Comparison of ENCODE assay signal across 8 cellular contexts in genomic region chr18:57437782-57438668, GRCh38. TPM values are rescaled to one million over a fixed set of nuclear protein-coding genes. Genes with fewer than 3 reads are reported as not detected.
DNase-seq lines count a peak whose midpoint lies in the region; ATAC-seq, FAIRE-seq and TF ChIP-seq lines count a peak whose summit lies in the region.

No MANE protein-coding gene starts in this region.

- H3K4me3 ChIP-seq in LNCaP clone FGC (ENCODE audit: low read depth, low read length) = peak overlapping the region; percentile 49
- H3K4me3 ChIP-seq in bronchial epithelial cell (ENCODE audit: low read depth, low read length) = no peak overlapping the region
- H3K4me3 ChIP-seq in left lung = no peak overlapping the region

- peak; percentile 70 for DNase-seq in AG08396 (ENCODE audit: low spot score)
- DNase-seq in LNCaP clone FGC (ENCODE audit: low read depth) = peak; percentile 44
- DNase-seq in SHP77 (lab: John Stamatoyannopoulos, UW) = peak; percentile 81 to 90
- peak; percentile 29 for DNase-seq in bronchial epithelial cell (ENCODE audit: low read depth)
- peak; percentile 35 to 73 for DNase-seq in left lung
- peak; percentile 70 to 71 for DNase-seq in stimulated activated CD8-positive, alpha-beta memory T cell treated with anti-CD3 and anti-CD28 coated beads, Interleukin-15, amount 100 ng/mL, for 48 hours (ENCODE audit: low read depth in 2 of 2)
- DNase-seq in AML-193 (lab: John Stamatoyannopoulos, UW) = no peak

- H3K36me3 ChIP-seq in bronchial epithelial cell (ENCODE audit: control insufficient read depth, insufficient read depth, low read length) (no peaks in the 10 kb centered on the region), left lung (no peaks in the 10 kb centered on the region)

- no peaks in the 10 kb centered on the region for H3K9me3 ChIP-seq in left lung

- H3K27me3 ChIP-seq in bronchial epithelial cell (ENCODE audit: control insufficient read depth, insufficient read depth, low read length) = peaks cover 81% of the 10 kb centered on the region
- H3K27me3 ChIP-seq in left lung = peaks cover 90 to 97% of the 10 kb centered on the region in 2 donors

- no peak overlapping the region for H3K27ac ChIP-seq in left lung

- intact Hi-C loops in left lung (cut with DNase I) = no loop called here

- ATAC-seq in GM18519 (IDR thresholded peaks at IDR 0.05; ENCODE audit: low FRiP score, unreplicated experiment) (peak; percentile 66), left lung (peak; percentile 33)

- H3K4me1 ChIP-seq in left lung = peaks cover 5 to 65% of the 10 kb centered on the region in 2 donors

- TF ChIP-seq CTCF in LNCaP clone FGC (IDR thresholded peaks at IDR 0.05; ENCODE audit: control insufficient read depth, extremely low read depth, insufficient read depth) = peak; percentile 85
- TF ChIP-seq CTCF in bronchial epithelial cell (IDR thresholded peaks at IDR 0.05; ENCODE audit: insufficient read depth, low read length, severe bottlenecking) = peak; percentile 74
- peak in 1 of 2 donors; percentile 34 for TF ChIP-seq CTCF in left lung (IDR thresholded peaks at IDR 0.05)

- no peak for FAIRE-seq in bronchial epithelial cell (lab: Jason Lieb, UNC)

RNA-seq across cellular contexts. Expression of gene ONECUT2, which starts 2.9 kb away (rescaled TPM):
- total RNA-seq in bronchial epithelial cell (under 0.01 TPM in 2 replicates), left lung (under 1 TPM; 0.06 to 0.26 TPM)

Comparison
In these comparisons a context has a peak if more than half of its experiments do, and no peak if none do; other contexts are left out.
1. DNase-seq: peak in AG08396 (single experiment), LNCaP clone FGC (single experiment), SHP77 (2 of 2), bronchial epithelial cell (single experiment), left lung (2 of 2) and stimulated activated CD8-positive, alpha-beta memory T cell treated with anti-CD3 and anti-CD28 coated beads, Interleukin-15, amount 100 ng/mL, for 48 hours (2 of 2); none in AML-193 (0 of 2).